Comparison of ENCODE assay signal across 15 cellular contexts in the genomic region with DNA sequence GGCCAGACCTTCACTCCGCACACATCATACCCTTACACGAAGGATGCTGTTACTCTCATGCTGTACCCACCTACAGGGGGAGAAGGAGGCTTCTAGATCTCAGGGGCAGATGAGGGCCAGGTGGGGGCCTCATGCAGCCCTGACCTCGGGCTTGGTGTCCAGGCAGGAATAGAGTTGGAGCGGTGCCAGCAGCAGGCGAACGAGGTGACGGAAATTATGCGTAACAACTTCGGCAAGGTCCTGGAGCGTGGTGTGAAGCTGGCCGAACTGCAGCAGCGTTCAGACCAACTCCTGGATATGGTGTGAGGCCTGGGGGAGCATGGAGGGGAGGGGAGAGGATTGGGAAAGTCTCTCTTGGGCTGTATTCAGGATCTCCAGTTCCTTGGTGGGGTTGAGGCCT. TPM values are rescaled to one million over a fixed set of nuclear protein-coding genes. Genes with fewer than 3 reads are reported as not detected.
DNase-seq lines count a peak whose midpoint lies in the region; ATAC-seq, FAIRE-seq and TF ChIP-seq lines count a peak whose summit lies in the region.
"Had no signal": no experiment of that assay in that cellular context is flagged by ENCODE, and none has a peak within 500 bp of the region (broad histone marks: within the 10 kb centered on the region; RNA-seq: fewer than 3 reads in every experiment).

No MANE protein-coding gene starts in this region.

- peak overlapping the region; percentile 72 for H3K27ac Mint-ChIP-seq in type B pancreatic cell
- H3K27ac Mint-ChIP-seq: activated naive CD4-positive, alpha-beta T cell treated with anti-CD3 and anti-CD28 coated beads, Interleukin-2, amount 10 ng/mL, durations not matched to agents 7 days and 5 days; memory B cell had no signal

- H3K27ac ChIP-seq in heart left ventricle (peak overlapping the region; percentile 56 to 97 (median 88)), fibroblast of lung (ENCODE audit: insufficient read depth, low read length) (peak overlapping the region; percentile 78), parathyroid adenoma (peak overlapping the region; percentile 79)

- TF ChIP-seq CTCF in heart left ventricle (IDR thresholded peaks at IDR 0.05) (no peak), fibroblast of lung (conservative IDR thresholded peaks at IDR 0.05 in 1 of 2, IDR thresholded peaks at IDR 0.05 in 1 of 2; ENCODE audit: low read depth in 1 of 2, low read length in 2 of 2) (no peak), parathyroid adenoma (IDR thresholded peaks at IDR 0.05) (no peak), type B pancreatic cell (conservative IDR thresholded peaks at IDR 0.05) (no peak)

- no peak for FAIRE-seq in GM12891 (lab: Jason Lieb, UNC)
- FAIRE-seq: A204.1 had no signal

- H2AFZ ChIP-seq in fibroblast of lung (ENCODE audit: low read length) (no peak overlapping the region), parathyroid adenoma (no peak overlapping the region)

- peak in 1 of 5 donors; percentile 50 for DNase-seq in heart left ventricle
- no peak for DNase-seq in left cardiac atrium
- DNase-seq in fibroblast of lung (ENCODE audit: low read depth in 2 of 2), result no peak
- DNase-seq in type B pancreatic cell (ENCODE audit: extremely low spot score, unreplicated experiment), result no peak
- DNase-seq in NCI-H526 treated with DMSO at 0.1 percent for 48 hours (lab: John Stamatoyannopoulos, UW), result no peak
- DNase-seq in GM12891 (ENCODE audit: insufficient read length, low spot score), result no peak
- DNase-seq: activated naive CD4-positive, alpha-beta T cell treated with anti-CD3 and anti-CD28 coated beads, Interleukin-2, amount 10 ng/mL, durations not matched to agents 7 days and 5 days; cerebellar nuclear complex; NCI-H1092 treated with DMSO at 0.1 percent for 48 hours; NCI-H2227 treated with DMSO at 0.1 percent for 48 hours; stimulated activated CD4-positive, alpha-beta T cell treated with anti-CD3 and anti-CD28 coated beads, Interleukin-1b, Interleukin-23, amount 100 ng/mL, for 48 hours had no signal

- H3K4me2 ChIP-seq in fibroblast of lung (ENCODE audit: extremely low read depth, insufficient read depth, low read length) (no peak overlapping the region), parathyroid adenoma (ENCODE audit: low read length) (no peak overlapping the region)

- peaks cover 4% of the 10 kb centered on the region for H3K36me3 Mint-ChIP-seq in type B pancreatic cell

- no peaks in the 10 kb centered on the region for H3K9me3 ChIP-seq in heart left ventricle
- no peaks in the 10 kb centered on the region for H3K9me3 ChIP-seq in fibroblast of lung (ENCODE audit: control insufficient read depth, insufficient read depth, low read depth, low read length)
- H3K9me3 ChIP-seq in parathyroid adenoma (ENCODE audit: control insufficient read depth, low read length), result no peaks in the 10 kb centered on the region

- no peaks in the 10 kb centered on the region for H3K27me3 ChIP-seq in heart left ventricle
- no peaks in the 10 kb centered on the region for H3K27me3 ChIP-seq in fibroblast of lung (ENCODE audit: control insufficient read depth, insufficient read depth, low read length)
- no peaks in the 10 kb centered on the region for H3K27me3 ChIP-seq in parathyroid adenoma (ENCODE audit: control insufficient read depth, insufficient read depth, low read length)

- TF ChIP-seq POLR2A in heart left ventricle (IDR thresholded peaks at IDR 0.05), result no peak
- TF ChIP-seq POLR2A in GM12891 (IDR thresholded peaks at IDR 0.05; ENCODE audit: low read depth, low read length), result no peak

- no peak overlapping the region for H3K4me3 Mint-ChIP-seq in type B pancreatic cell
- H3K4me3 Mint-ChIP-seq: activated naive CD4-positive, alpha-beta T cell treated with anti-CD3 and anti-CD28 coated beads, Interleukin-2, amount 10 ng/mL, durations not matched to agents 7 days and 5 days; memory B cell had no signal

- H3K79me2 ChIP-seq in fibroblast of lung (ENCODE audit: control insufficient read depth, insufficient read depth, low read length), result peaks cover 18% of the 10 kb centered on the region
- peaks cover 39% of the 10 kb centered on the region for H3K79me2 ChIP-seq in parathyroid adenoma

- H3K9ac ChIP-seq in fibroblast of lung (ENCODE audit: insufficient read depth, low read length), result no peak overlapping the region
- no peak overlapping the region for H3K9ac ChIP-seq in parathyroid adenoma

- no peak overlapping the region for H3K4me3 ChIP-seq in heart left ventricle
- no peak overlapping the region for H3K4me3 ChIP-seq in fibroblast of lung (replicated peaks in 1 of 4; ENCODE audit: control extremely low read depth in 1 of 4, insufficient read depth in 1 of 4, low read depth in 3 of 4, low read length in 4 of 4)
- no peak overlapping the region for H3K4me3 ChIP-seq in parathyroid adenoma (ENCODE audit: low read depth, low read length)

- peaks cover 37% of the 10 kb centered on the region for H3K4me1 Mint-ChIP-seq in type B pancreatic cell (ENCODE audit: unreplicated experiment)

- H3K27me3 Mint-ChIP-seq in type B pancreatic cell, result no peaks in the 10 kb centered on the region
- H3K27me3 Mint-ChIP-seq: activated naive CD4-positive, alpha-beta T cell treated with anti-CD3 and anti-CD28 coated beads, Interleukin-2, amount 10 ng/mL, durations not matched to agents 7 days and 5 days; memory B cell had no signal

- intact Hi-C loops in heart left ventricle (cut with DNase I) (no loop called here), left cardiac atrium (cut with DNase I) (no loop called here)

- H3K4me1 ChIP-seq in heart left ventricle (peaks cover 3 to 82% (median 70%) of the 10 kb centered on the region in 12 donors), fibroblast of lung (ENCODE audit: control insufficient read depth, extremely low read depth, insufficient read depth, low read length) (peaks cover 40% of the 10 kb centered on the region), parathyroid adenoma (peaks cover 11% of the 10 kb centered on the region)

- no peak for ATAC-seq in heart left ventricle
- no peak for ATAC-seq in left cardiac atrium
- ATAC-seq in GM18502 (IDR thresholded peaks at IDR 0.05; ENCODE audit: poor library complexity, unreplicated experiment), result no peak

- H3K36me3 ChIP-seq in heart left ventricle, result peaks cover 0 to 12% (median under 1%) of the 10 kb centered on the region in 9 donors
- H3K36me3 ChIP-seq in fibroblast of lung (ENCODE audit: control insufficient read depth, insufficient read depth, low read length), result peaks cover 1% of the 10 kb centered on the region
- no peaks in the 10 kb centered on the region for H3K36me3 ChIP-seq in parathyroid adenoma (ENCODE audit: control insufficient read depth, insufficient read depth, low read length)

- H3K9me3 Mint-ChIP-seq in type B pancreatic cell, result no peaks in the 10 kb centered on the region
- H3K9me3 Mint-ChIP-seq: activated naive CD4-positive, alpha-beta T cell treated with anti-CD3 and anti-CD28 coated beads, Interleukin-2, amount 10 ng/mL, durations not matched to agents 7 days and 5 days; memory B cell had no signal

- no peaks in the 10 kb centered on the region for H4K20me1 ChIP-seq in fibroblast of lung (ENCODE audit: control insufficient read depth, extremely low read depth, insufficient read depth, low read length)

- WGBS in heart left ventricle, 4 donors, result 56 to 74% (median 60%) methylated on average over 11 to 12 of the region's 12 CpGs

TF ChIP-seq in GM12891, 5 proteins besides CTCF, POLR2A, EP300 and RAD21 (continues in another document):
- TF ChIP-seq PAX5 (IDR thresholded peaks at IDR 0.05; ENCODE audit: insufficient read depth, low read length, severe bottlenecking), result no peak

RNA-seq across cellular contexts. Expression of gene RNF181, which starts 4.0 kb away (rescaled TPM):
- total RNA-seq in heart left ventricle, result 100 to 1,000 TPM in 4 of 9 donors, 10 to 100 TPM in 5; 77.7 to 208 (median 92.0) TPM
- polyA plus RNA-seq in heart left ventricle, result 100 to 1,000 TPM; 165 to 235 TPM
- 10 to 100 TPM; 86.5 to 97.1 TPM for total RNA-seq in left cardiac atrium
- 187 and 247 TPM in 2 replicates for total RNA-seq in fibroblast of lung
- polyA plus RNA-seq in fibroblast of lung, result 276 and 289 TPM in 2 replicates
- polyA plus RNA-seq in fibroblast of lung (2012), result 299 and 322 TPM in 2 replicates
- 307 and 355 TPM in 2 replicates for polyA minus RNA-seq in fibroblast of lung (ENCODE audit: low replicate concordance)
- 70.2 and 78.8 TPM in 2 replicates for total RNA-seq in type B pancreatic cell (ENCODE audit: low replicate concordance)
- 243 TPM for polyA plus RNA-seq in GM12891 (2012; ENCODE audit: low read depth, missing spikeins)

RNA-seq across cellular contexts. Expression of gene VAMP5, which starts 7.3 kb away (rescaled TPM):
- 100 to 1,000 TPM in 1 of 9 donors, 10 to 100 TPM in 8; 21.0 to 186 (median 36.6) TPM for total RNA-seq in heart left ventricle
- polyA plus RNA-seq in heart left ventricle, result 10 to 100 TPM; 65.4 to 81.9 TPM
- 10 to 100 TPM; 84.7 to 91.4 TPM for total RNA-seq in left cardiac atrium
- total RNA-seq in fibroblast of lung, result 45.5 and 69.5 TPM in 2 replicates
- 190 and 212 TPM in 2 replicates for polyA plus RNA-seq in fibroblast of lung
- 225 and 294 TPM in 2 replicates for polyA plus RNA-seq in fibroblast of lung (2012)
- 129 and 239 TPM in 2 replicates for polyA minus RNA-seq in fibroblast of lung (ENCODE audit: low replicate concordance)
- 3.4 and 4.4 TPM in 2 replicates for total RNA-seq in type B pancreatic cell (ENCODE audit: low replicate concordance)
- polyA plus RNA-seq in GM12891 (2012; ENCODE audit: low read depth, missing spikeins), result 62.7 TPM

RNA-seq across cellular contexts. Expression of gene TMEM150A, which starts 10.9 kb away (rescaled TPM):
- total RNA-seq in heart left ventricle (10 to 100 TPM in 5 of 9 donors, 1 to 10 TPM in 4; 6.4 to 20.8 (median 11.5) TPM), left cardiac atrium (10 to 100 TPM; 12.7 to 14.9 TPM), fibroblast of lung (11.8 and 13.2 TPM in 2 replicates), type B pancreatic cell (ENCODE audit: low replicate concordance) (16.7 and 19.8 TPM in 2 replicates)
- polyA plus RNA-seq in heart left ventricle (10 to 100 TPM; 10.5 to 14.1 TPM), fibroblast of lung (11.4 and 15.5 TPM in 2 replicates)
- 14.8 and 19.3 TPM in 2 replicates for polyA plus RNA-seq in fibroblast of lung (2012)
- 36.1 and 67.5 TPM in 2 replicates for polyA minus RNA-seq in fibroblast of lung (ENCODE audit: low replicate concordance)
- 3.0 TPM for polyA plus RNA-seq in GM12891 (2012; ENCODE audit: low read depth, missing spikeins)

RNA-seq across cellular contexts. Expression of gene VAMP8, which starts 14.2 kb away (rescaled TPM):
- total RNA-seq in heart left ventricle (100 to 1,000 TPM in 1 of 9 donors, 10 to 100 TPM in 4, 1 to 10 TPM in 4; 5.4 to 103 (median 10.1) TPM), left cardiac atrium (10 to 100 TPM; 30.3 to 54.8 TPM), fibroblast of lung (2.1 and 2.3 TPM in 2 replicates), type B pancreatic cell (ENCODE audit: low replicate concordance) (62.8 and 157 TPM in 2 replicates)
- polyA plus RNA-seq in heart left ventricle (10 to 100 TPM; 13.8 to 21.7 TPM), fibroblast of lung (17.7 and 80.6 TPM in 2 replicates)
- polyA plus RNA-seq in fibroblast of lung (2012), result 12.9 and 70.6 TPM in 2 replicates
- 3.4 and 24.0 TPM in 2 replicates for polyA minus RNA-seq in fibroblast of lung (ENCODE audit: low replicate concordance)
- 141 TPM for polyA plus RNA-seq in GM12891 (2012; ENCODE audit: low read depth, missing spikeins)

RNA-seq across cellular contexts. Expression of gene C2orf68, which starts 20.3 kb away (rescaled TPM):
- 10 to 100 TPM; 12.0 to 38.2 (median 29.1) TPM for total RNA-seq in heart left ventricle
- 10 to 100 TPM; 14.3 to 37.3 TPM for polyA plus RNA-seq in heart left ventricle
- total RNA-seq in left cardiac atrium, result 10 to 100 TPM; 21.3 to 22.4 TPM
- total RNA-seq in fibroblast of lung, result 16.9 and 26.1 TPM in 2 replicates
- polyA plus RNA-seq in fibroblast of lung, result 11.0 and 15.4 TPM in 2 replicates
- polyA plus RNA-seq in fibroblast of lung (2012), result 17.2 and 21.7 TPM in 2 replicates
- 20.2 and 28.7 TPM in 2 replicates for polyA minus RNA-seq in fibroblast of lung (ENCODE audit: low replicate concordance)
- 58.8 and 66.6 TPM in 2 replicates for total RNA-seq in type B pancreatic cell (ENCODE audit: low replicate concordance)
- 16.8 TPM for polyA plus RNA-seq in GM12891 (2012; ENCODE audit: low read depth, missing spikeins)
